1 cellular context compared by ENCODE assay signal in genomic region chr3:149813367-149814281, GRCh38.
TF ChIP-seq lines count a peak whose summit lies in the region.

No MANE protein-coding gene starts in this region.

TF ChIP-seq in K562, 482 proteins besides CTCF, POLR2A, EP300 and RAD21 (continued from another document and continues in another):
- TF ChIP-seq TSHZ1 (CRISPR knock-in tag; IDR thresholded peaks at IDR 0.05) (no peak), ZSCAN29 (IDR thresholded peaks at IDR 0.05) (0 out of 2 replicates have a peak, but pooled peaks have one; percentile 16), ZNF408 (CRISPR knock-in tag; IDR thresholded peaks at IDR 0.05; ENCODE audit: low read depth) (no peak), ID3 (CRISPR knock-in tag; IDR thresholded peaks at IDR 0.05) (no peak), ID3 (tag; IDR thresholded peaks at IDR 0.05) (no peak), EHMT2 (IDR thresholded peaks at IDR 0.05) (peak; percentile 89), BDP1 (IDR thresholded peaks at IDR 0.05; ENCODE audit: insufficient read depth, insufficient read length) (no peak), ZNF707 (CRISPR knock-in tag; conservative IDR thresholded peaks at IDR 0.05) (no peak), ZBTB11 (CRISPR knock-in tag; IDR thresholded peaks at IDR 0.05) (0 out of 6 replicates have a peak, but pooled peaks of 1 of the 3 experiments have one; percentile 45), SAP30 (IDR thresholded peaks at IDR 0.05; ENCODE audit: borderline replicate concordance, insufficient read depth, low read depth, low read length, poor library complexity, severe bottlenecking) (peak; percentile 7), TEAD1 (CRISPR knock-in tag; IDR thresholded peaks at IDR 0.05) (0 out of 4 replicates have a peak, but pooled peaks of 1 of the 2 experiments have one; percentile 42), MAFK (IDR thresholded peaks at IDR 0.05; ENCODE audit: low read length) (no peak; the same call in 1 of the 2 replicates), SPI1 (IDR thresholded peaks at IDR 0.05; ENCODE audit: borderline replicate concordance, low read depth, low read length) (peak; percentile 67), ELK3 (CRISPR knock-in tag; IDR thresholded peaks at IDR 0.05) (no peak), MLLT1 (IDR thresholded peaks at IDR 0.05) (no peak), GABPA (tag; conservative IDR thresholded peaks at IDR 0.05; ENCODE audit: low read depth) (peak; percentile 81), ZNF583 (CRISPR knock-in tag; IDR thresholded peaks at IDR 0.05) (no peak), PML (IDR thresholded peaks at IDR 0.05; ENCODE audit: low read length) (no peak), CHD1 (IDR thresholded peaks at IDR 0.05; ENCODE audit: low read length) (peak; percentile 33), ATF3 (IDR thresholded peaks at IDR 0.05) (peak; percentile 83), ATF3 (CRISPR knock-in tag; conservative IDR thresholded peaks at IDR 0.05) (no peak), ZNF232 (CRISPR knock-in tag; IDR thresholded peaks at IDR 0.05) (no peak), CEBPB (tag; IDR thresholded peaks at IDR 0.05) (peak; percentile 32), TAL1 (IDR thresholded peaks at IDR 0.05) (no peak), HNRNPH1 (optimal IDR thresholded peaks at IDR 0.05; ENCODE audit: low read depth, low read length) (no peak), SIRT6 (IDR thresholded peaks at IDR 0.05; ENCODE audit: low read depth, low read length) (no peak), STAG1 (CRISPR knock-in tag; IDR thresholded peaks at IDR 0.05; ENCODE audit: borderline replicate concordance) (no peak), TSC22D4 (tag; IDR thresholded peaks at IDR 0.05) (no peak), HNRNPLL (IDR thresholded peaks at IDR 0.05; ENCODE audit: low read depth, low read length, poor library complexity, severe bottlenecking) (no peak), MNT (conservative IDR thresholded peaks at IDR 0.05) (peak in 1 of 2 experiments; percentile 27; a peak in 1 of 4 replicates), RBBP5 (IDR thresholded peaks at IDR 0.05; ENCODE audit: borderline replicate concordance, insufficient read depth, low read length, poor library complexity, severe bottlenecking) (peak; percentile 56), REST (CRISPR knock-in tag; IDR thresholded peaks at IDR 0.05; ENCODE audit: low read depth) (peak; percentile 84), PRPF4 (IDR thresholded peaks at IDR 0.05; ENCODE audit: insufficient read depth, low read depth, low read length, poor library complexity, severe bottlenecking) (no peak), AFF1 (IDR thresholded peaks at IDR 0.05; ENCODE audit: low read depth in 1 of 2, partially characterized antibody in 2 of 2) (peak in 1 of 2 experiments; percentile 55), MIER1 (IDR thresholded peaks at IDR 0.05; ENCODE audit: low read depth) (peak; percentile 84), GABPB1 (CRISPR knock-in tag; IDR thresholded peaks at IDR 0.05) (peak; percentile 13; the same call in 1 of the 2 replicates), SMAD3 (CRISPR knock-in tag; conservative IDR thresholded peaks at IDR 0.05) (no peak), KAT7 (CRISPR knock-in tag; IDR thresholded peaks at IDR 0.05; ENCODE audit: borderline replicate concordance) (no peak), ATF1 (CRISPR knock-in tag; IDR thresholded peaks at IDR 0.05) (no peak), ATF1 (tag; IDR thresholded peaks at IDR 0.05) (peak; percentile 12; the same call in 1 of the 2 replicates)
